8 cellular contexts compared by ENCODE assay signal in the genomic region with DNA sequence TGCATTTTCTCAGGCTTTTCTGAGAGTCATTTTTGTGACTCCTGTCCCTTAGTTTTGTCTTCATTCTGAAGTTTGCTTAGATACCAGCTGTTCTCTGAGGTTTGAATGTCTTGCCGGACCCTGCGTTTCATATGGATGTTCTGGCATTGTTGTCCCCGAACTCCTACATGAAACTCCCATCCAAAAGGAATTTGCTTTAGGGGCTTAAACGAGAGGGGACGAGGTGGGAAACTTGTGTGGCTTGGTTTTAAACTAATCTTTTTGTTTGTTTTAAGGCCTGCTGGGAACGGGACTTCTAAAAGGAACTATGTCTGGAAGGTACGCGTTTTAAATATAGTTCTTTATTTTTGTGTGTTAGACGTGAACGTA. TPM values are rescaled to one million over a fixed set of nuclear protein-coding genes. Genes with fewer than 3 reads are reported as not detected.
DNase-seq lines count a peak whose midpoint lies in the region; ATAC-seq and TF ChIP-seq lines count a peak whose summit lies in the region.

No MANE protein-coding gene starts in this region.

- DNase-seq in AG09309 (ENCODE audit: low read depth): no peak
- DNase-seq in Jurkat, Clone E6-1 (ENCODE audit: low read depth, low spot score): no peak
- no peak for DNase-seq in choroid plexus epithelial cell (ENCODE audit: low read depth)
- DNase-seq in naive thymus-derived CD4-positive, alpha-beta T cell: no peak
- no peak for DNase-seq in NCI-H1436 treated with DMSO at 0.1 percent for 48 hours (lab: John Stamatoyannopoulos, UW)
- DNase-seq in GM13976 (ENCODE audit: low spot score): no peak
- no peak for DNase-seq in activated CD4-positive, alpha-beta T cell treated with anti-CD3 and anti-CD28 coated beads for 4 hours
- DNase-seq in UCSD-AML1 (lab: John Stamatoyannopoulos, UW; ENCODE audit: unreplicated experiment): no peak

- peak overlapping the region; percentile 93 for H3K27ac ChIP-seq in naive thymus-derived CD4-positive, alpha-beta T cell (ENCODE audit: low read depth, low read length)

- H3K27me3 Mint-ChIP-seq in naive thymus-derived CD4-positive, alpha-beta T cell: peaks cover 0 to 2% (median 0%) of the 10 kb centered on the region in 5 donors

- peaks cover 14 to 26% of the 10 kb centered on the region in 2 donors for H3K4me1 ChIP-seq in naive thymus-derived CD4-positive, alpha-beta T cell (ENCODE audit: control insufficient read depth in 2 of 2, insufficient read depth in 2 of 2, low read length in 2 of 2)

- in situ Hi-C loops in GM13976 (cut with MboI; ENCODE audit: low sequenced_read_pairs, unreplicated experiment): no loop called here

- CTCF ChIA-PET in naive thymus-derived CD4-positive, alpha-beta T cell (lab: Charles Lee): interaction anchor here (1.7 kb wide), 1 partner anchor 11 kb away, joined by 4 read pairs; no protein-coding TSS in a partner anchor

- H3K9me3 Mint-ChIP-seq in naive thymus-derived CD4-positive, alpha-beta T cell: peaks cover 0 to 4% (median 0%) of the 10 kb centered on the region in 11 donors

- POLR2A ChIA-PET in naive thymus-derived CD4-positive, alpha-beta T cell (lab: Charles Lee): interaction anchor here (0.7 to 3.0 kb wide), 8 partner anchors 8 to 23 kb away, joined by 3 to 26 read pairs (median 5); a partner anchor contains a TSS

- no peaks in the 10 kb centered on the region for H3K9me3 ChIP-seq in naive thymus-derived CD4-positive, alpha-beta T cell (ENCODE audit: control insufficient read depth in 2 of 3, low read length in 3 of 3)

- no peaks in the 10 kb centered on the region for H3K27me3 ChIP-seq in naive thymus-derived CD4-positive, alpha-beta T cell (ENCODE audit: control insufficient read depth in 2 of 2, insufficient read depth in 2 of 2, low read length in 2 of 2)

- peak overlapping the region; percentile 71 for H3K4me3 ChIP-seq in AG09309 (ENCODE audit: control insufficient read depth, low read depth, low read length)
- peak overlapping the region; percentile 89 for H3K4me3 ChIP-seq in Jurkat, Clone E6-1 (ENCODE audit: low read length)
- H3K4me3 ChIP-seq in choroid plexus epithelial cell (ENCODE audit: low read depth, low read length): peak overlapping the region; percentile 81
- H3K4me3 ChIP-seq in naive thymus-derived CD4-positive, alpha-beta T cell (ENCODE audit: low read length): peak overlapping the region; percentile 97

- peaks cover 27 to 52% (median 41%) of the 10 kb centered on the region in 7 donors for H3K4me1 Mint-ChIP-seq in naive thymus-derived CD4-positive, alpha-beta T cell

- TF ChIP-seq CTCF in AG09309 (IDR thresholded peaks at IDR 0.05; ENCODE audit: control insufficient read depth, insufficient read depth, low read depth, low read length, missing control alignments) (no peak), choroid plexus epithelial cell (conservative IDR thresholded peaks at IDR 0.05; ENCODE audit: low read depth, low read length) (no peak), GM13976 (IDR thresholded peaks at IDR 0.05; ENCODE audit: borderline replicate concordance, control extremely low read depth, extremely low read depth, insufficient read depth, missing control alignments) (no peak)

- H3K36me3 ChIP-seq in naive thymus-derived CD4-positive, alpha-beta T cell (ENCODE audit: control insufficient read depth in 2 of 3, insufficient read depth in 3 of 3, low read length in 3 of 3): peaks cover 0 to 43% (median 33%) of the 10 kb centered on the region in 3 experiments

- intact Hi-C loops in naive thymus-derived CD4-positive, alpha-beta T cell (cut with micrococcal nuclease): loop anchor here (1.0 to 10.0 kb wide), 4 partner anchors 10 to 396 kb away; a partner anchor contains a TSS

- peak overlapping the region; percentile 91 to 99 (median 96) for H3K4me3 Mint-ChIP-seq in naive thymus-derived CD4-positive, alpha-beta T cell

- H3K27ac Mint-ChIP-seq in naive thymus-derived CD4-positive, alpha-beta T cell: peak overlapping the region; percentile 95 to 100 (median 100)

- ATAC-seq in naive thymus-derived CD4-positive, alpha-beta T cell: no peak

- H3K36me3 Mint-ChIP-seq in naive thymus-derived CD4-positive, alpha-beta T cell: peaks cover 10 to 33% (median 28%) of the 10 kb centered on the region in 5 donors

RNA-seq across cellular contexts. Expression of a gene that starts 0.7 kb away (rescaled TPM):
- polyA plus RNA-seq in Jurkat, Clone E6-1 (2012; ENCODE audit: insufficient read depth, insufficient read length): 2,429 TPM
- 1,000 to 10,000 TPM; 1,070 to 2,246 (median 1,860) TPM for total RNA-seq in naive thymus-derived CD4-positive, alpha-beta T cell
- polyA plus RNA-seq in naive thymus-derived CD4-positive, alpha-beta T cell: 1,000 to 10,000 TPM; 2,099 to 2,760 TPM

RNA-seq across cellular contexts. Expression of a gene that starts 9.4 kb away (rescaled TPM):
- 5.4 TPM for polyA plus RNA-seq in Jurkat, Clone E6-1 (2012; ENCODE audit: insufficient read depth, insufficient read length)
- 10 to 100 TPM in 1 of 5 experiments, 1 to 10 TPM in 4; 4.2 to 10.9 (median 6.8) TPM for total RNA-seq in naive thymus-derived CD4-positive, alpha-beta T cell
- polyA plus RNA-seq in naive thymus-derived CD4-positive, alpha-beta T cell: 1 to 10 TPM; 1.5 to 2.5 TPM
